1 cellular context compared by ENCODE assay signal in genomic region chr6:158825951-158826306, GRCh38.
TF ChIP-seq lines count a peak whose summit lies in the region.

No MANE protein-coding gene starts in this region.

TF ChIP-seq in GM23338, 12 proteins besides CTCF, POLR2A, EP300 and RAD21 (continued from another document):
- TF ChIP-seq REST (IDR thresholded peaks at IDR 0.05; ENCODE audit: unreplicated experiment) (no peak), JUNB (IDR thresholded peaks at IDR 0.05; ENCODE audit: unreplicated experiment) (no peak)
